10 cellular contexts compared by ENCODE assay signal in the genomic region with DNA sequence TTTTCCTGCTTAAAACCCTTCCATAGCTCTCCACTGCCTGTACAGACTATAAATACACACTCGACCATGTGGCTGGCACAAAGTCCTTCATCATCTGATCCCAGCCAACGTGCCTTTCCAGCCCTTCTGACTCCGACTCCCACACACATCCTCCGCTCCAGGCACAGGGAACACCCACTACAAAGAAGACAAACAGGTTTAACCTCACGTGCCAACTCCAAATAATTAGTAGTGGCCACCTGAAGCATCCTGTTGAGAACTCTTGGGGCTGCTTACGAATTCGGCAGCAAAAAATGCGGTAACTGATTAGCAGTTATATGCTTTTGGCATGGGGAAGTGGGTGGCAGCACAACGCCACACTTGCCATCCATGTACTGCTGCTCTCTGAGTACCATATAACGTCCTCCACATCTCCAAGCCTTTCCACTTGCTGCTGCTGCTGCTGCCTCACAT. TPM values are rescaled to one million over a fixed set of nuclear protein-coding genes. Genes with fewer than 3 reads are reported as not detected.
DNase-seq lines count a peak whose midpoint lies in the region; ATAC-seq and TF ChIP-seq lines count a peak whose summit lies in the region.
"Had no signal": no experiment of that assay in that cellular context is flagged by ENCODE, and none has a peak within 500 bp of the region (broad histone marks: within the 10 kb centered on the region; RNA-seq: fewer than 3 reads in every experiment).

No MANE protein-coding gene starts in this region.

- 0 out of 2 replicates have a peak overlapping the region, but pooled peaks have one; percentile 5 for H3K4me3 ChIP-seq in LNCaP clone FGC (ENCODE audit: low read depth, low read length)
- H3K4me3 ChIP-seq in mammary epithelial cell (replicated peaks in 1 of 3; ENCODE audit: insufficient read depth in 1 of 3, low read depth in 2 of 3, low read length in 3 of 3), result no peak overlapping the region
- peak overlapping the region; percentile 16 to 26 for H3K4me3 ChIP-seq in stomach smooth muscle (ENCODE audit: low read length in 2 of 2)
- H3K4me3 ChIP-seq: SK-N-MC had no signal

- no TSS peak for BruUV-seq in mammary epithelial cell (replicated peaks; lab: Mats Ljungman, UMichigan)

- no peak for ATAC-seq in activated CD4-positive, CD25-positive, alpha-beta regulatory T cell treated with anti-CD3 and anti-CD28 coated beads, Interleukin-2, amount 50 U/mL, for 24 hours

- intact Hi-C loops in mammary epithelial cell (cut with micrococcal nuclease), result no loop called here

- no peak for TF ChIP-seq CTCF in LNCaP clone FGC (IDR thresholded peaks at IDR 0.05; ENCODE audit: control insufficient read depth, extremely low read depth, insufficient read depth)
- TF ChIP-seq CTCF in mammary epithelial cell (conservative IDR thresholded peaks at IDR 0.05 in 1 of 2, IDR thresholded peaks at IDR 0.05 in 1 of 2; ENCODE audit: extremely low read depth in 1 of 2, insufficient read depth in 1 of 2, low read depth in 1 of 2, low read length in 2 of 2), result no peak
- no peak for TF ChIP-seq CTCF in GM13977 (IDR thresholded peaks at IDR 0.05; ENCODE audit: extremely low read depth, insufficient read depth, missing control alignments)

- peaks cover 28% of the 10 kb centered on the region for H3K4me1 ChIP-seq in mammary epithelial cell (ENCODE audit: insufficient read depth, low read length)
- H3K4me1 ChIP-seq in stomach smooth muscle (ENCODE audit: control insufficient read depth, insufficient read depth, low read length), result peaks cover 14% of the 10 kb centered on the region

- no peaks in the 10 kb centered on the region for H3K36me3 ChIP-seq in mammary epithelial cell (ENCODE audit: insufficient read depth, low read length)
- H3K36me3 ChIP-seq in stomach smooth muscle (ENCODE audit: control insufficient read depth in 2 of 2, insufficient read depth in 2 of 2, low read length in 2 of 2), result no peaks in the 10 kb centered on the region

- H4K20me1 ChIP-seq in mammary epithelial cell (ENCODE audit: insufficient read depth, low read length), result no peaks in the 10 kb centered on the region

- no peak overlapping the region for H3K9ac ChIP-seq in mammary epithelial cell (ENCODE audit: insufficient read depth, low read length)
- H3K9ac ChIP-seq in stomach smooth muscle (ENCODE audit: low read length in 2 of 2), result no peak overlapping the region

- H3K27me3 ChIP-seq in mammary epithelial cell (ENCODE audit: insufficient read depth, low read length) (no peaks in the 10 kb centered on the region), stomach smooth muscle (ENCODE audit: control insufficient read depth in 1 of 2, insufficient read depth in 2 of 2, low read length in 2 of 2) (no peaks in the 10 kb centered on the region)

- peak overlapping the region; percentile 16 for H3K4me2 ChIP-seq in mammary epithelial cell (ENCODE audit: insufficient read depth, low read depth, low read length)

- in situ Hi-C loops in mammary epithelial cell (cut with MboI; ENCODE audit: low sequenced_read_pairs in 2 of 2), result no loop called here
- in situ Hi-C loops in GM13977 (cut with MboI; ENCODE audit: low pct_unique_long_range_greater_than_20kb, low sequenced_read_pairs, unreplicated experiment), result no loop called here

- CTCF ChIA-PET in mammary epithelial cell (lab: Charles Lee; ENCODE audit: low non-redundant PET), result no interaction called here

- 56% methylated on average over 6 of the region's 10 CpGs for WGBS in mammary epithelial cell (ENCODE audit: low coverage, missing lambda C conversion rate)

- H3K79me2 ChIP-seq in mammary epithelial cell (ENCODE audit: insufficient read depth, low read length), result peaks cover 85% of the 10 kb centered on the region

- dilution Hi-C loops in mammary epithelial cell (cut with HindIII; ENCODE audit: low sequenced_read_pairs), result no loop called here

- no peak overlapping the region for H3K27ac ChIP-seq in mammary epithelial cell (ENCODE audit: insufficient read depth, low read depth, low read length)
- H3K27ac ChIP-seq in stomach smooth muscle (ENCODE audit: low read length), result no peak overlapping the region
- H3K27ac ChIP-seq: SK-N-MC had no signal

- peak overlapping the region; percentile 1 for H2AFZ ChIP-seq in mammary epithelial cell (ENCODE audit: low read depth, low read length)

- DNase-seq in LNCaP clone FGC (ENCODE audit: low read depth) (no peak), mammary epithelial cell (peak; percentile 44), inferior parietal cortex (ENCODE audit: extremely low spot score) (peak; percentile 50), SK-N-DZ (ENCODE audit: low spot score) (no peak), T-helper 1 cell (no peak), GM13977 (ENCODE audit: low spot score) (no peak)
- DNase-seq: GF-D8 had no signal

- H3K9me3 ChIP-seq in mammary epithelial cell (replicated peaks; ENCODE audit: insufficient read depth, low read length) (no peaks in the 10 kb centered on the region), stomach smooth muscle (ENCODE audit: control insufficient read depth in 2 of 2, low read length in 2 of 2) (no peaks in the 10 kb centered on the region)

RNA-seq across cellular contexts. Expression of a gene that starts 12.1 kb away (rescaled TPM):
- 10 to 100 TPM; 49.3 to 63.8 TPM for total RNA-seq in mammary epithelial cell
- 14.3 TPM for polyA plus RNA-seq in mammary epithelial cell
- polyA minus RNA-seq in mammary epithelial cell, result 32.5 TPM
- 23.3 and 25.0 TPM in 2 replicates for polyA plus RNA-seq in SK-N-DZ (2014; cell fraction: cytosol; rRNA removed)
- polyA plus RNA-seq in SK-N-DZ (2014; cell fraction: nucleus; rRNA removed), result 22.1 and 26.1 TPM in 2 replicates

RNA-seq across cellular contexts. Expression of a gene that starts 56.7 kb away (rescaled TPM):
- total RNA-seq in mammary epithelial cell, result 1 to 10 TPM; 6.2 to 7.5 TPM
- polyA plus RNA-seq in mammary epithelial cell, result 5.7 TPM
- polyA minus RNA-seq in mammary epithelial cell, result 6.9 TPM
- polyA plus RNA-seq in SK-N-DZ (2014; cell fraction: cytosol; rRNA removed), result 27.8 and 32.1 TPM in 2 replicates
- polyA plus RNA-seq in SK-N-DZ (2014; cell fraction: nucleus; rRNA removed), result 39.9 and 40.3 TPM in 2 replicates

RNA-seq across cellular contexts. Expression of a gene that starts 57.1 kb away (rescaled TPM):
- total RNA-seq in mammary epithelial cell, result 10 to 100 TPM; 47.7 to 67.9 TPM
- polyA plus RNA-seq in mammary epithelial cell, result 44.0 TPM
- 34.0 TPM for polyA minus RNA-seq in mammary epithelial cell
- 108 and 142 TPM in 2 replicates for polyA plus RNA-seq in SK-N-DZ (2014; cell fraction: cytosol; rRNA removed)
- polyA plus RNA-seq in SK-N-DZ (2014; cell fraction: nucleus; rRNA removed), result 101 and 113 TPM in 2 replicates

Comparison
In these comparisons a context has a peak if more than half of its experiments do, and no peak if none do; other contexts are left out.
1. DNase-seq: peak in mammary epithelial cell (single experiment) and inferior parietal cortex (single experiment); none in LNCaP clone FGC (single experiment), SK-N-DZ (single experiment), T-helper 1 cell (0 of 5) and GM13977 (single experiment).
2. H3K4me3 ChIP-seq: peak in LNCaP clone FGC (single experiment) and stomach smooth muscle (2 of 2); none in mammary epithelial cell (0 of 3).